Comparison of ENCODE assay signal across 13 cellular contexts in genomic region chr1:47838562-47839459, GRCh38.
"Had no signal": no experiment of that assay in that cellular context is flagged by ENCODE, and none has a peak within 500 bp of the region (broad histone marks: within the 10 kb centered on the region; RNA-seq: fewer than 3 reads in every experiment).

No MANE protein-coding gene starts in this region.

- H3K4me1 ChIP-seq: breast epithelium, lower lobe of right lung, upper lobe of left lung had no signal

- H3K27me3 ChIP-seq: breast epithelium, SJSA1, upper lobe of left lung had no signal

- H3K36me3 ChIP-seq: breast epithelium, lower lobe of right lung, SJSA1, upper lobe of left lung had no signal

- H3K4me3 ChIP-seq: breast epithelium, lower lobe of right lung, SJSA1, upper lobe of left lung had no signal

- H3K27ac ChIP-seq: breast epithelium, lower lobe of right lung, SJSA1, upper lobe of left lung had no signal

- ATAC-seq: activated CD4-positive, CD25-positive, alpha-beta regulatory T cell treated with anti-CD3 and anti-CD28 coated beads, Interleukin-2, amount 50 U/mL, for 24 hours; activated T-cell treated with anti-CD3 and anti-CD28 coated beads, Interleukin-2, amount 50 U/mL, for 4 hours had no signal

- DNase-seq: activated CD4-positive, alpha-beta memory T cell treated with anti-CD3 and anti-CD28 coated beads for 36 hours; activated naive CD8-positive, alpha-beta T cell treated with anti-CD3 and anti-CD28 coated beads, Interleukin-2, amount 10 ng/mL, durations not matched to agents 7 days and 5 days; activated T-cell treated with anti-CD3 and anti-CD28 coated beads, Interleukin-2, amount 50 U/mL, for 4 hours; anterior cingulate cortex; foreskin melanocyte; lower lobe of right lung; stimulated activated CD4-positive, alpha-beta T cell treated with anti-CD3 and anti-CD28 coated beads, Interleukin-2, amount 100 ng/mL, for 24 hours; stimulated activated naive CD4-positive, alpha-beta T cell; SW 1271; upper lobe of left lung had no signal
